In genomic region chr20:34299925-34300806, GRCh38 we compare ENCODE assay signal across 14 cellular contexts.
DNase-seq lines count a peak whose midpoint lies in the region; ATAC-seq and TF ChIP-seq lines count a peak whose summit lies in the region.
"Had no signal": no experiment of that assay in that cellular context is flagged by ENCODE, and none has a peak within 500 bp of the region (broad histone marks: within the 10 kb centered on the region; RNA-seq: fewer than 3 reads in every experiment).

No MANE protein-coding gene starts in this region.

- H3K9me3 ChIP-seq in HEK293 (ENCODE audit: control insufficient read depth, insufficient read depth, low read depth, low read length), result no peaks in the 10 kb centered on the region
- H3K9me3 ChIP-seq in NT2/D1 (ENCODE audit: insufficient read depth, low read length), result no peaks in the 10 kb centered on the region
- H3K9me3 ChIP-seq: BE2C had no signal

- POLR2A ChIA-PET in HEK293 (lab: Yijun Ruan, JAX), result interaction anchor here (1.0 to 1.3 kb wide), 2 partner anchors 13 to 216 kb away, joined by 3 to 5 read pairs; partner anchors contain the start of gene DYNLRB1

- H3K4me1 ChIP-seq in HEK293 (ENCODE audit: control insufficient read depth, insufficient read depth, low read length) (peaks cover 16% of the 10 kb centered on the region), NT2/D1 (ENCODE audit: insufficient read depth, insufficient read length) (peaks cover 10% of the 10 kb centered on the region)

- peak overlapping the region; percentile 29 for H3K9ac ChIP-seq in NT2/D1 (ENCODE audit: insufficient read length, low read depth)

- H3K36me3 ChIP-seq in HEK293 (ENCODE audit: control insufficient read depth in 2 of 2, insufficient read depth in 1 of 2, low read length in 2 of 2) (peaks cover 0 to 38% of the 10 kb centered on the region in 2 experiments; a peak in 1 of 3 replicates), NT2/D1 (ENCODE audit: insufficient read depth, insufficient read length, low read length) (peaks cover 48% of the 10 kb centered on the region)

- DNase-seq in AG08396 (ENCODE audit: low spot score) (peak; percentile 40), NT2/D1 (ENCODE audit: low read depth, low spot score) (no peak), fibroblast of peridontal ligament (ENCODE audit: extremely low read depth) (peak; percentile 55), putamen (ENCODE audit: low spot score) (no peak), DMS114 treated with DMSO at 0.1 percent for 48 hours (lab: John Stamatoyannopoulos, UW; ENCODE audit: unreplicated experiment) (no peak)
- no peak for DNase-seq in activated CD4-positive, alpha-beta T cell treated with anti-CD3 and anti-CD28 coated beads, Interleukin-2, amount 50 U/mL, for 48 hours
- DNase-seq: activated CD4-positive, alpha-beta T cell treated with anti-CD3 and anti-CD28 coated beads, Interleukin-2, amount 10 ng/mL, durations not matched to agents 7 days and 5 days; activated naive CD4-positive, alpha-beta T cell treated with anti-CD3 and anti-CD28 coated beads, Interleukin-2, amount 10 ng/mL, durations not matched to agents 7 days and 5 days; head of caudate nucleus; NCI-H2081 had no signal

- CTCF ChIA-PET in HEK293 (lab: Yijun Ruan, JAX), result interaction anchor here (0.6 to 1.0 kb wide), 3 partner anchors 13 to 47 kb away, joined by 3 read pairs; no protein-coding TSS in a partner anchor

- ATAC-seq in HG02798 (IDR thresholded peaks at IDR 0.05; ENCODE audit: poor library complexity, unreplicated experiment), result no peak

- no peak; the same call in 1 of the 2 replicates for TF ChIP-seq CTCF in HEK293 (tag by site-specific recombination; IDR thresholded peaks at IDR 0.05)

- H3K27me3 ChIP-seq in NT2/D1 (ENCODE audit: insufficient read depth, insufficient read length), result no peaks in the 10 kb centered on the region
- H3K27me3 ChIP-seq: BE2C had no signal

- H3K27ac ChIP-seq in HEK293 (ENCODE audit: extremely low read depth, low read depth, low read length), result peak overlapping the region; percentile 85

- H3K4me3 ChIP-seq in HEK293 (ENCODE audit: low read depth, low read length) (no peak overlapping the region), NT2/D1 (ENCODE audit: insufficient read length, low read depth) (no peak overlapping the region)
- H3K4me3 ChIP-seq: skin epidermis had no signal

TF ChIP-seq in HEK293, 187 proteins besides CTCF, POLR2A, EP300 and RAD21 (continues in another document):
- 0 out of 2 replicates have a peak, but pooled peaks have one; percentile 5 for TF ChIP-seq KLF9 (tag by site-specific recombination; IDR thresholded peaks at IDR 0.05; ENCODE audit: low read depth)
- TF ChIP-seq ZNF2 (tag by site-specific recombination; IDR thresholded peaks at IDR 0.05), result peak; percentile 39; the same call in 1 of the 2 replicates
- TF ChIP-seq, protein P1, sequence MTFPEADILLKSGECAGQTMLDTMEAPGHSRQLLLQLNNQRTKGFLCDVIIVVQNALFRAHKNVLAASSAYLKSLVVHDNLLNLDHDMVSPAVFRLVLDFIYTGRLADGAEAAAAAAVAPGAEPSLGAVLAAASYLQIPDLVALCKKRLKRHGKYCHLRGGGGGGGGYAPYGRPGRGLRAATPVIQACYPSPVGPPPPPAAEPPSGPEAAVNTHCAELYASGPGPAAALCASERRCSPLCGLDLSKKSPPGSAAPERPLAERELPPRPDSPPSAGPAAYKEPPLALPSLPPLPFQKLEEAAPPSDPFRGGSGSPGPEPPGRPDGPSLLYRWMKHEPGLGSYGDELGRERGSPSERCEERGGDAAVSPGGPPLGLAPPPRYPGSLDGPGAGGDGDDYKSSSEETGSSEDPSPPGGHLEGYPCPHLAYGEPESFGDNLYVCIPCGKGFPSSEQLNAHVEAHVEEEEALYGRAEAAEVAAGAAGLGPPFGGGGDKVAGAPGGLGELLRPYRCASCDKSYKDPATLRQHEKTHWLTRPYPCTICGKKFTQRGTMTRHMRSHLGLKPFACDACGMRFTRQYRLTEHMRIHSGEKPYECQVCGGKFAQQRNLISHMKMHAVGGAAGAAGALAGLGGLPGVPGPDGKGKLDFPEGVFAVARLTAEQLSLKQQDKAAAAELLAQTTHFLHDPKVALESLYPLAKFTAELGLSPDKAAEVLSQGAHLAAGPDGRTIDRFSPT (tag by site-specific recombination; IDR thresholded peaks at IDR 0.05), result no peak
- no peak for TF ChIP-seq ZNF785 (tag by site-specific recombination; IDR thresholded peaks at IDR 0.05)
- TF ChIP-seq ZSCAN23 (tag by site-specific recombination; IDR thresholded peaks at IDR 0.05), result no peak
- TF ChIP-seq, protein P2, sequence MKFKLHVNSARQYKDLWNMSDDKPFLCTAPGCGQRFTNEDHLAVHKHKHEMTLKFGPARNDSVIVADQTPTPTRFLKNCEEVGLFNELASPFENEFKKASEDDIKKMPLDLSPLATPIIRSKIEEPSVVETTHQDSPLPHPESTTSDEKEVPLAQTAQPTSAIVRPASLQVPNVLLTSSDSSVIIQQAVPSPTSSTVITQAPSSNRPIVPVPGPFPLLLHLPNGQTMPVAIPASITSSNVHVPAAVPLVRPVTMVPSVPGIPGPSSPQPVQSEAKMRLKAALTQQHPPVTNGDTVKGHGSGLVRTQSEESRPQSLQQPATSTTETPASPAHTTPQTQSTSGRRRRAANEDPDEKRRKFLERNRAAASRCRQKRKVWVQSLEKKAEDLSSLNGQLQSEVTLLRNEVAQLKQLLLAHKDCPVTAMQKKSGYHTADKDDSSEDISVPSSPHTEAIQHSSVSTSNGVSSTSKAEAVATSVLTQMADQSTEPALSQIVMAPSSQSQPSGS (tag by site-specific recombination; IDR thresholded peaks at IDR 0.05; ENCODE audit: low read depth), result peak; percentile 74; the same call in 1 of the 2 replicates
- no peak for TF ChIP-seq KLF16 (tag by site-specific recombination; IDR thresholded peaks at IDR 0.05)
- peak; percentile 85 for TF ChIP-seq ZBTB17 (tag by site-specific recombination; IDR thresholded peaks at IDR 0.05)
- no peak for TF ChIP-seq ZNF707 (tag by site-specific recombination; IDR thresholded peaks at IDR 0.05)
- TF ChIP-seq ZNF302 (tag by site-specific recombination; IDR thresholded peaks at IDR 0.05; ENCODE audit: low read depth), result no peak
- peak; percentile 71 for TF ChIP-seq ZNF600 (tag by site-specific recombination; IDR thresholded peaks at IDR 0.05)
- TF ChIP-seq ZNF248 (tag by site-specific recombination; IDR thresholded peaks at IDR 0.05), result no peak
- TF ChIP-seq ZNF16 (tag by site-specific recombination; IDR thresholded peaks at IDR 0.05; ENCODE audit: low read depth), result no peak
- TF ChIP-seq ZBTB11 (tag by site-specific recombination; conservative IDR thresholded peaks at IDR 0.05; ENCODE audit: low read depth), result no peak
- TF ChIP-seq ZNF777 (tag by site-specific recombination; IDR thresholded peaks at IDR 0.05; ENCODE audit: borderline replicate concordance), result no peak
- TF ChIP-seq ZNF37A (tag by site-specific recombination; IDR thresholded peaks at IDR 0.05), result no peak
- no peak for TF ChIP-seq ZNF292 (tag by site-specific recombination; IDR thresholded peaks at IDR 0.05; ENCODE audit: borderline replicate concordance, low read depth)
- no peak for TF ChIP-seq ZNF280C (tag by site-specific recombination; IDR thresholded peaks at IDR 0.05)
- TF ChIP-seq PRDM1 (tag by site-specific recombination; IDR thresholded peaks at IDR 0.05), result peak; percentile 66
- no peak for TF ChIP-seq ZNF621 (tag by site-specific recombination; IDR thresholded peaks at IDR 0.05)

Comparison
In these comparisons a context has a peak if more than half of its experiments do, and no peak if none do; other contexts are left out.
1. DNase-seq: peak in AG08396 (single experiment) and fibroblast of peridontal ligament (single experiment); none in NT2/D1 (single experiment), putamen (single experiment), activated CD4-positive, alpha-beta T cell treated with anti-CD3 and anti-CD28 coated beads, Interleukin-2, amount 50 U/mL, for 48 hours (0 of 2) and DMS114 treated with DMSO at 0.1 percent for 48 hours (single experiment).